Comparison of ENCODE assay signal across 1 cellular context in the genomic region with DNA sequence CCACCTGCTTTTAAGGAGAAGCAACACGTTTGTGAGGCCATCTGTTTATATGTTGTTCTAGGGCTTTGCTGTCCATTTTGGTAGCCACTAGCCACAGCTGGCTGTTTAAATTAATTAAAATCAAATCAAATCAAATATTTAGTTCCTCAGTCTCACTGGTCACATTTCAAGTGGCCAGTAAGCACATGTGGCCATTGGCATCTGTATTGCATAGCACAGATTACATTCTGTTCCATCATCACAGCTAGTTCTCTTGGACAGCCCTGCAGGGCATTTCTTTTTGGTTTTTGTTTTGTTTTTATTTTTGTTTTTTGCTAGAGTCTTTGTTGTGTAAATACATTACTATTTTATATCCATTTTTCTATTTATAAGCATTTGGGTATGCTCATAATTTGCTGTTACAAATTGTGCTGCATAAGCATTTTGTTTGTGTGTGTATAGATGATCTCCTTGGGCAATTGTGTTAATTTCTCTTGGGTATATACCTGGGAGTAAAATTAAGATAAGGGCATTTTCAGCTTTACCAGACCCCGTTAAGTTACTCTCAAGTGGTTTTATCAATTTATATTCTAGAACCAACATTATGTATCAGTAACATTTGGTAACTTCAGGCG.
TF ChIP-seq lines count a peak whose summit lies in the region.

No MANE protein-coding gene starts in this region.

TF ChIP-seq in IMR-90, 13 proteins besides CTCF, POLR2A, EP300 and RAD21:
- TF ChIP-seq, protein P1, sequence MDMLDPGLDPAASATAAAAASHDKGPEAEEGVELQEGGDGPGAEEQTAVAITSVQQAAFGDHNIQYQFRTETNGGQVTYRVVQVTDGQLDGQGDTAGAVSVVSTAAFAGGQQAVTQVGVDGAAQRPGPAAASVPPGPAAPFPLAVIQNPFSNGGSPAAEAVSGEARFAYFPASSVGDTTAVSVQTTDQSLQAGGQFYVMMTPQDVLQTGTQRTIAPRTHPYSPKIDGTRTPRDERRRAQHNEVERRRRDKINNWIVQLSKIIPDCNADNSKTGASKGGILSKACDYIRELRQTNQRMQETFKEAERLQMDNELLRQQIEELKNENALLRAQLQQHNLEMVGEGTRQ (IDR thresholded peaks at IDR 0.05; ENCODE audit: low read depth, low read length), result no peak
- TF ChIP-seq MAFK (IDR thresholded peaks at IDR 0.05; ENCODE audit: low read depth, low read length), result peak; percentile 92
